Comparison of ENCODE assay signal across 29 cellular contexts in the genomic region with DNA sequence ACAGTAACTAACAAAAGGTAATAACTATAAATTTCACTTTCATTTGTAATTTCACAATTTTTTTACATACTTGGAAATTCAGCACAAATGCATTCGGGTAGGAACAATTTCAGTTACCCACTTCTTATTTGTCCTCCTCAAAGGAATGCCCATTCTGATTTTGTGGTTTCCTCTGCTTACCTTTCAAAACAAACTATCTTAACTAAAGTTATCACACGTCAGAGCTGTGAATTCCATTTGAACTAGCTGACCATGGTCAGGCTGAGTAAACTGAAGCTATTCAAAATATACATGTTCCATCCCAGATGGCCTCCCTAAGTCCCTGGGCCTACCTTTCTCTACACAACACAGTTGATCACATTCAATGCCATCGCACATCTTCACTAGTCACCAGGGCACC. TPM values are rescaled to one million over a fixed set of nuclear protein-coding genes. Genes with fewer than 3 reads are reported as not detected.
"Had no signal": no experiment of that assay in that cellular context is flagged by ENCODE, and none has a peak within 500 bp of the region (broad histone marks: within the 10 kb centered on the region; RNA-seq: fewer than 3 reads in every experiment).

No MANE protein-coding gene starts in this region.

- H3K4me1 ChIP-seq: upper lobe of right lung had no signal

- H3K27ac ChIP-seq: dorsolateral prefrontal cortex, hepatocyte, spleen, tibial nerve, upper lobe of right lung, vagina had no signal

- H3K9me3 Mint-ChIP-seq: naive thymus-derived CD8-positive, alpha-beta T cell; stimulated activated memory B cell treated with anti-CD40 and anti-IgM and Interleukin-4, amounts not matched to agents 10 μg/mL and 1 μg/mL and 100 μg/mL, for 72 hours; stimulated activated naive CD8-positive, alpha-beta T cell treated with anti-CD3 and anti-CD28 coated beads, Interleukin-15, Interleukin-2, amounts not matched to agents 100 ng/mL and 50 ng/mL, for 24 hours had no signal

- H3K4me2 ChIP-seq: hepatocyte had no signal

- DNase-seq: dorsolateral prefrontal cortex; effector CD8-positive, alpha-beta T cell; foreskin melanocyte; head of caudate nucleus; left colon; left ventricle myocardium superior; naive thymus-derived CD8-positive, alpha-beta T cell; posterior cingulate gyrus; spleen; stimulated activated CD4-positive, alpha-beta T cell treated with anti-CD3 and anti-CD28 coated beads, Interleukin-15, amount 100 ng/mL, for 24 hours; stimulated activated CD4-positive, alpha-beta T cell treated with anti-CD3 and anti-CD28 coated beads, Interleukin-1b, Interleukin-23, amount 100 ng/mL, for 48 hours; stimulated activated CD4-positive, alpha-beta T cell treated with anti-CD3 and anti-CD28 coated beads, Interleukin-4, amount 100 ng/mL, for 24 hours; upper lobe of right lung had no signal

- H3K27me3 ChIP-seq: hepatocyte, upper lobe of right lung, vagina had no signal

- H2AFZ ChIP-seq: hepatocyte had no signal

- H3K27ac Mint-ChIP-seq: stimulated activated memory B cell treated with anti-CD40 and anti-IgM and Interleukin-4, amounts not matched to agents 10 μg/mL and 1 μg/mL and 100 μg/mL, for 72 hours; stimulated activated naive CD8-positive, alpha-beta T cell treated with anti-CD3 and anti-CD28 coated beads, Interleukin-15, Interleukin-2, amounts not matched to agents 100 ng/mL and 50 ng/mL, for 24 hours had no signal

- H3K36me3 Mint-ChIP-seq: stimulated activated memory B cell treated with anti-CD40 and anti-IgM and Interleukin-4, amounts not matched to agents 10 μg/mL and 1 μg/mL and 100 μg/mL, for 72 hours had no signal

- H3K4me3 Mint-ChIP-seq: naive thymus-derived CD8-positive, alpha-beta T cell; stimulated activated memory B cell treated with anti-CD40 and anti-IgM and Interleukin-4, amounts not matched to agents 10 μg/mL and 1 μg/mL and 100 μg/mL, for 72 hours; stimulated activated naive CD8-positive, alpha-beta T cell treated with anti-CD3 and anti-CD28 coated beads, Interleukin-15, Interleukin-2, amounts not matched to agents 100 ng/mL and 50 ng/mL, for 24 hours had no signal

- H3K9me3 ChIP-seq: spleen, tibial nerve, upper lobe of right lung, vagina had no signal

- ATAC-seq: left colon; left ventricle myocardium superior; naive thymus-derived CD8-positive, alpha-beta T cell; sciatic nerve; stimulated activated memory B cell treated with anti-CD40 and anti-IgM and Interleukin-4, amounts not matched to agents 10 μg/mL and 1 μg/mL and 100 μg/mL, for 72 hours; upper lobe of right lung had no signal

- H3K27me3 Mint-ChIP-seq: naive thymus-derived CD8-positive, alpha-beta T cell; stimulated activated memory B cell treated with anti-CD40 and anti-IgM and Interleukin-4, amounts not matched to agents 10 μg/mL and 1 μg/mL and 100 μg/mL, for 72 hours; stimulated activated naive CD8-positive, alpha-beta T cell treated with anti-CD3 and anti-CD28 coated beads, Interleukin-15, Interleukin-2, amounts not matched to agents 100 ng/mL and 50 ng/mL, for 24 hours had no signal

- H3K36me3 ChIP-seq: upper lobe of right lung, vagina had no signal

- H3K4me3 ChIP-seq: dorsolateral prefrontal cortex, hepatocyte, lung, spleen, tibial nerve, upper lobe of right lung, vagina had no signal

RNA-seq across cellular contexts. Expression of gene S100G, which starts 58.1 kb away (rescaled TPM):
- total RNA-seq: dorsolateral prefrontal cortex; kidney epithelial cell; left colon; left ventricle myocardium superior; lung; mesenteric fat pad; mononuclear cell; naive thymus-derived CD8-positive, alpha-beta T cell; osteocyte; pulmonary artery endothelial cell; sciatic nerve; skeletal muscle tissue; spleen; temporal lobe; tibial nerve; upper lobe of right lung; vagina had no signal
- polyA plus RNA-seq: esophagus; lung; naive thymus-derived CD8-positive, alpha-beta T cell; neural cell; spleen had no signal
